ENCODE assay signal across 12 cellular contexts in genomic region chr9:128061305-128061704, GRCh38. TPM values are rescaled to one million over a fixed set of nuclear protein-coding genes. Genes with fewer than 3 reads are reported as not detected.
DNase-seq lines count a peak whose midpoint lies in the region; ATAC-seq and TF ChIP-seq lines count a peak whose summit lies in the region.
"Had no signal": no experiment of that assay in that cellular context is flagged by ENCODE, and none has a peak within 500 bp of the region (broad histone marks: within the 10 kb centered on the region; RNA-seq: fewer than 3 reads in every experiment).

No MANE protein-coding gene starts in this region.

- H3K27ac Mint-ChIP-seq in activated T-helper 17 cell treated with anti-CD3 and anti-CD28 coated beads, Interleukin-2, amount 50 U/mL, for 72 hours = peak overlapping the region; percentile 84

- H4K20me1 ChIP-seq in mammary epithelial cell (ENCODE audit: insufficient read depth, low read length) = no peaks in the 10 kb centered on the region

- no peaks in the 10 kb centered on the region for H3K27me3 Mint-ChIP-seq in activated T-helper 17 cell treated with anti-CD3 and anti-CD28 coated beads, Interleukin-2, amount 50 U/mL, for 72 hours

- peak; percentile 59 for ATAC-seq in activated T-helper 17 cell treated with anti-CD3 and anti-CD28 coated beads, Interleukin-2, amount 50 U/mL, for 72 hours (replicated peaks)
- ATAC-seq in HG03571 (IDR thresholded peaks at IDR 0.05; ENCODE audit: unreplicated experiment) = no peak

- CTCF ChIA-PET in mammary epithelial cell (lab: Charles Lee; ENCODE audit: low non-redundant PET) = no interaction called here

- no peaks in the 10 kb centered on the region for H3K9me3 Mint-ChIP-seq in activated T-helper 17 cell treated with anti-CD3 and anti-CD28 coated beads, Interleukin-2, amount 50 U/mL, for 72 hours

- no peak for TF ChIP-seq CTCF in breast epithelium (IDR thresholded peaks at IDR 0.05)
- no peak for TF ChIP-seq CTCF in mammary epithelial cell (conservative IDR thresholded peaks at IDR 0.05 in 1 of 2, IDR thresholded peaks at IDR 0.05 in 1 of 2; ENCODE audit: extremely low read depth in 1 of 2, insufficient read depth in 1 of 2, low read depth in 1 of 2, low read length in 2 of 2)
- TF ChIP-seq CTCF in uterus (IDR thresholded peaks at IDR 0.05) = no peak

- peaks cover 11% of the 10 kb centered on the region for H3K79me2 ChIP-seq in mammary epithelial cell (ENCODE audit: insufficient read depth, low read length)

- H3K4me3 Mint-ChIP-seq in activated T-helper 17 cell treated with anti-CD3 and anti-CD28 coated beads, Interleukin-2, amount 50 U/mL, for 72 hours = peak overlapping the region; percentile 78

- dilution Hi-C loops in mammary epithelial cell (cut with HindIII; ENCODE audit: low sequenced_read_pairs) = no loop called here

- TF ChIP-seq POLR2A in breast epithelium (IDR thresholded peaks at IDR 0.05) = no peak
- no peak for TF ChIP-seq POLR2A in uterus (IDR thresholded peaks at IDR 0.05)

- H3K4me1 ChIP-seq in breast epithelium (peaks cover 4 to 8% of the 10 kb centered on the region in 2 donors), mammary epithelial cell (ENCODE audit: insufficient read depth, low read length) (peaks cover 3% of the 10 kb centered on the region), uterus (peaks cover 10 to 14% of the 10 kb centered on the region in 2 donors)

- no peak overlapping the region for H3K4me2 ChIP-seq in mammary epithelial cell (ENCODE audit: insufficient read depth, low read depth, low read length)

- H3K27ac ChIP-seq in breast epithelium (peak overlapping the region; percentile 58 to 66), mammary epithelial cell (ENCODE audit: insufficient read depth, low read depth, low read length) (no peak overlapping the region), uterus (peak overlapping the region; percentile 64 to 87)

- H3K9me3 ChIP-seq in breast epithelium (no peaks in the 10 kb centered on the region), mammary epithelial cell (replicated peaks; ENCODE audit: insufficient read depth, low read length) (no peaks in the 10 kb centered on the region), uterus (no peaks in the 10 kb centered on the region)
- H3K9me3 ChIP-seq: BE2C had no signal

- H3K27me3 ChIP-seq in breast epithelium (no peaks in the 10 kb centered on the region), mammary epithelial cell (ENCODE audit: insufficient read depth, low read length) (no peaks in the 10 kb centered on the region), uterus (no peaks in the 10 kb centered on the region)
- H3K27me3 ChIP-seq: BE2C had no signal

- no peak for DNase-seq in breast epithelium (ENCODE audit: low spot score in 2 of 2)
- DNase-seq in mammary epithelial cell = no peak
- DNase-seq in myocyte (ENCODE audit: low read depth) = peak; percentile 31
- no peak for DNase-seq in uterus
- DNase-seq in NCI-H2196 (lab: John Stamatoyannopoulos, UW; ENCODE audit: unreplicated experiment) = no peak
- DNase-seq in NCI-H748 treated with DMSO at 0.1 percent for 48 hours (lab: John Stamatoyannopoulos, UW) = no peak
- DNase-seq: amygdala; BE2C; hypothalamus; stimulated activated CD4-positive, alpha-beta T cell treated with anti-CD3 and anti-CD28 coated beads, Interleukin-12 subunit alpha, Interleukin-12 subunit beta, amount 100 ng/mL, for 4 hours had no signal

- H2AFZ ChIP-seq in mammary epithelial cell (ENCODE audit: low read depth, low read length) = no peak overlapping the region

- intact Hi-C loops in breast epithelium (cut with DNase I; ENCODE audit: low total_unique reads) (no loop called here), mammary epithelial cell (cut with micrococcal nuclease) (no loop called here), uterus (cut with DNase I; ENCODE audit: low total_unique reads) (no loop called here)

- no peaks in the 10 kb centered on the region for H3K36me3 ChIP-seq in breast epithelium
- H3K36me3 ChIP-seq in mammary epithelial cell (ENCODE audit: insufficient read depth, low read length) = no peaks in the 10 kb centered on the region
- no peaks in the 10 kb centered on the region for H3K36me3 ChIP-seq in uterus

- WGBS in mammary epithelial cell (ENCODE audit: low coverage, missing lambda C conversion rate) = 100% methylated on average over 6 of the region's 9 CpGs

- no peak overlapping the region for H3K4me3 ChIP-seq in breast epithelium
- H3K4me3 ChIP-seq in mammary epithelial cell (replicated peaks in 1 of 3; ENCODE audit: insufficient read depth in 1 of 3, low read depth in 2 of 3, low read length in 3 of 3) = no peak overlapping the region
- no peak overlapping the region for H3K4me3 ChIP-seq in uterus

- no peak overlapping the region for H3K9ac ChIP-seq in mammary epithelial cell (ENCODE audit: insufficient read depth, low read length)

- BruUV-seq in mammary epithelial cell (replicated peaks; lab: Mats Ljungman, UMichigan) = no TSS peak

- peaks cover 16% of the 10 kb centered on the region for H3K4me1 Mint-ChIP-seq in activated T-helper 17 cell treated with anti-CD3 and anti-CD28 coated beads, Interleukin-2, amount 50 U/mL, for 72 hours

- in situ Hi-C loops in mammary epithelial cell (cut with MboI; ENCODE audit: low sequenced_read_pairs in 2 of 2) = no loop called here

- H3K36me3 Mint-ChIP-seq in activated T-helper 17 cell treated with anti-CD3 and anti-CD28 coated beads, Interleukin-2, amount 50 U/mL, for 72 hours (ENCODE audit: low read depth) = no peaks in the 10 kb centered on the region

RNA-seq across cellular contexts. Expression of gene NAIF1, which starts 5.8 kb away (rescaled TPM):
- total RNA-seq in breast epithelium = 10 to 100 TPM in 2 of 3 donors, 1 to 10 TPM in 1; 8.8 to 13.1 (median 11.9) TPM
- total RNA-seq in mammary epithelial cell = 1 to 10 TPM; 6.8 to 9.3 TPM
- polyA plus RNA-seq in mammary epithelial cell = 7.6 TPM
- polyA minus RNA-seq in mammary epithelial cell = 5.1 TPM
- 10 to 100 TPM in 1 of 2 donors, 1 to 10 TPM in 1; 9.0 to 15.0 TPM for total RNA-seq in activated T-helper 17 cell treated with anti-CD3 and anti-CD28 coated beads, Interleukin-2, amount 50 U/mL, for 72 hours
- total RNA-seq in myocyte = 9.9 and 12.3 TPM in 2 replicates
- 11.2 TPM for polyA plus RNA-seq in myocyte (2012)
- 10 to 100 TPM in 2 of 4 donors, 1 to 10 TPM in 2; 3.8 to 27.4 (median 10.6) TPM for total RNA-seq in uterus

RNA-seq across cellular contexts. Expression of gene SLC25A25, which starts 6.7 kb away (rescaled TPM):
- 10 to 100 TPM; 27.2 to 43.9 (median 33.1) TPM for total RNA-seq in breast epithelium
- total RNA-seq in mammary epithelial cell = 10 to 100 TPM; 10.8 to 12.8 TPM
- 5.0 TPM for polyA plus RNA-seq in mammary epithelial cell
- polyA minus RNA-seq in mammary epithelial cell = 13.0 TPM
- total RNA-seq in activated T-helper 17 cell treated with anti-CD3 and anti-CD28 coated beads, Interleukin-2, amount 50 U/mL, for 72 hours = 10 to 100 TPM; 10.8 to 12.7 TPM
- 36.5 and 46.1 TPM in 2 replicates for total RNA-seq in myocyte
- 19.5 TPM for polyA plus RNA-seq in myocyte (2012)
- total RNA-seq in uterus = 10 to 100 TPM; 14.3 to 49.7 (median 49.0) TPM
